1 cellular context compared by ENCODE assay signal in genomic region chr4:71685975-71686374, GRCh38.
TF ChIP-seq lines count a peak whose summit lies in the region.

No MANE protein-coding gene starts in this region.

TF ChIP-seq in GM23338, 12 proteins besides CTCF, POLR2A, EP300 and RAD21 (continued from another document):
- TF ChIP-seq ZNF462 (CRISPR knock-in tag; IDR thresholded peaks at IDR 0.05) (no peak), POLR2AphosphoS5 (IDR thresholded peaks at IDR 0.05; ENCODE audit: low read depth) (no peak), CREB1 (CRISPR knock-in tag; IDR thresholded peaks at IDR 0.05; ENCODE audit: low read depth) (no peak), ZNF114 (CRISPR knock-in tag; IDR thresholded peaks at IDR 0.05) (no peak)
TF ChIP-seq in GM23338: peak in this region for 0.
